ENCODE assay signal across 20 cellular contexts in genomic region chr10:120729508-120729907, GRCh38.
DNase-seq lines count a peak whose midpoint lies in the region; ATAC-seq and TF ChIP-seq lines count a peak whose summit lies in the region.
"Had no signal": no experiment of that assay in that cellular context is flagged by ENCODE, and none has a peak within 500 bp of the region (broad histone marks: within the 10 kb centered on the region; RNA-seq: fewer than 3 reads in every experiment).

No MANE protein-coding gene starts in this region.

- POLR2A ChIA-PET in CD8-positive, alpha-beta T cell (lab: Charles Lee), result no interaction called here

- no peak for TF ChIP-seq CTCF in CD8-positive, alpha-beta T cell (IDR thresholded peaks at IDR 0.05)

- no peaks in the 10 kb centered on the region for H3K9me3 Mint-ChIP-seq in CD8-positive, alpha-beta T cell
- H3K9me3 Mint-ChIP-seq: H9, T-cell had no signal

- H3K4me1 Mint-ChIP-seq in CD8-positive, alpha-beta T cell (ENCODE audit: low read depth), result no peaks in the 10 kb centered on the region
- H3K4me1 Mint-ChIP-seq: H9, T-cell had no signal

- H3K4me3 ChIP-seq in CD8-positive, alpha-beta T cell (ENCODE audit: low read depth, low read length), result no peak overlapping the region
- no peak overlapping the region for H3K4me3 ChIP-seq in HAP-1
- H3K4me3 ChIP-seq: SK-N-MC had no signal

- no peaks in the 10 kb centered on the region for H3K4me1 ChIP-seq in CD8-positive, alpha-beta T cell (ENCODE audit: insufficient read depth, low read length)
- H3K4me1 ChIP-seq in HAP-1, result no peaks in the 10 kb centered on the region
- H3K4me1 ChIP-seq: Caco-2 had no signal

- H3K4me3 Mint-ChIP-seq in CD8-positive, alpha-beta T cell, result no peak overlapping the region
- H3K4me3 Mint-ChIP-seq: H9, T-cell had no signal

- H3K27me3 ChIP-seq in CD8-positive, alpha-beta T cell (ENCODE audit: insufficient read depth, low read length), result no peaks in the 10 kb centered on the region
- no peaks in the 10 kb centered on the region for H3K27me3 ChIP-seq in HAP-1 (ENCODE audit: low read depth)

- H3K9me3 ChIP-seq in CD8-positive, alpha-beta T cell (ENCODE audit: low read length), result no peaks in the 10 kb centered on the region
- H3K9me3 ChIP-seq in HAP-1, result no peaks in the 10 kb centered on the region
- H3K9me3 ChIP-seq: Caco-2 had no signal

- no peaks in the 10 kb centered on the region for H3K36me3 Mint-ChIP-seq in CD8-positive, alpha-beta T cell
- H3K36me3 Mint-ChIP-seq: T-cell had no signal

- H3K27me3 Mint-ChIP-seq in CD8-positive, alpha-beta T cell (ENCODE audit: low read depth), result peaks cover 2% of the 10 kb centered on the region

- intact Hi-C loops in CD8-positive, alpha-beta T cell (cut with DNase I, micrococcal nuclease), result no loop called here

- DNase-seq in DMS79 (lab: John Stamatoyannopoulos, UW), result peak; percentile 4
- DNase-seq in NCI-H1417 treated with DMSO at 0.1 percent for 48 hours (lab: John Stamatoyannopoulos, UW), result peak; percentile 5
- DNase-seq in NCI-H69 (lab: John Stamatoyannopoulos, UW), result peak; percentile 85
- peak; percentile 62 for DNase-seq in medulla oblongata (ENCODE audit: extremely low spot score)
- DNase-seq in amygdala (lab: John Stamatoyannopoulos, UW), result no peak
- no peak for DNase-seq in CD8-positive, alpha-beta T cell
- DNase-seq in HAP-1 (ENCODE audit: low spot score in 2 of 2), result no peak
- DNase-seq: Caco-2, DMS53, H9, IMR-90, Karpas-422, MM.1S, NCI-H1092 treated with DMSO at 0.1 percent for 48 hours, NCI-H2029, T-cell had no signal

- no peak overlapping the region for H3K27ac Mint-ChIP-seq in CD8-positive, alpha-beta T cell
- H3K27ac Mint-ChIP-seq: H9, T-cell had no signal

- no peak for ATAC-seq in CD8-positive, alpha-beta T cell
- ATAC-seq: Panc1, Right ventricle myocardium inferior, T-cell had no signal

- CTCF ChIA-PET in CD8-positive, alpha-beta T cell (lab: Charles Lee), result no interaction called here

- H3K27ac ChIP-seq in CD8-positive, alpha-beta T cell (ENCODE audit: low read depth, low read length), result no peak overlapping the region
- H3K27ac ChIP-seq: C4-2B, SK-N-MC had no signal

- no peaks in the 10 kb centered on the region for H3K36me3 ChIP-seq in CD8-positive, alpha-beta T cell (ENCODE audit: insufficient read depth, low read length)
- H3K36me3 ChIP-seq in HAP-1 (replicated peaks), result no peaks in the 10 kb centered on the region

- in situ Hi-C loops in HAP-1 (cut with MboI; ENCODE audit: low sequenced_read_pairs), result no loop called here

Comparison
In these comparisons a context has a peak if more than half of its experiments do, and no peak if none do; other contexts are left out.
1. DNase-seq: peak in DMS79 (single experiment), NCI-H1417 treated with DMSO at 0.1 percent for 48 hours (single experiment), NCI-H69 (single experiment) and medulla oblongata (single experiment); none in amygdala (0 of 56), CD8-positive, alpha-beta T cell (0 of 7) and HAP-1 (0 of 2).